In the genomic region with DNA sequence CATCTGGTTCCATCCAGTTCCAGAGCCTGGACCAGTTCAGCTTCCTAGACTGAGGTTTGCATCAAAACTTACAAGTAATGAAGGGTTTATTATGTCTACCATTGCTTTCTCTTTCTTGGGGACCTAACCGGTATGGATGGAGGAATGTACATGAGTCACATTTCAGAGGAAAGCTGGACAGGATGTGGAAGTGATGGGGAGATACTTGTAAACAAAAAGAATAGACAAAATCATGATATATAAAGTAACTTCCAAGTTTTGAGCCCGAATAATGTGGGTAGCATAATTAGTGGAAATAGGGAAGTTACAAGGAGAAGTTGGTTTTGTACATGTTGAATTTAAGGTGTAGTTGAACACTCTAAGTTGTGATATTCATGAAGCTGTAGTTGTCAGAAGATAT, we compare ENCODE assay signal across 13 cellular contexts. TPM values are rescaled to one million over a fixed set of nuclear protein-coding genes. Genes with fewer than 3 reads are reported as not detected.
DNase-seq lines count a peak whose midpoint lies in the region; ATAC-seq, FAIRE-seq and TF ChIP-seq lines count a peak whose summit lies in the region.
"Had no signal": no experiment of that assay in that cellular context is flagged by ENCODE, and none has a peak within 500 bp of the region (broad histone marks: within the 10 kb centered on the region; RNA-seq: fewer than 3 reads in every experiment).

No MANE protein-coding gene starts in this region.

- H3K36me3 ChIP-seq in Panc1 (ENCODE audit: control insufficient read depth, insufficient read depth, low read length) (no peaks in the 10 kb centered on the region), gastrocnemius medialis (no peaks in the 10 kb centered on the region)
- H3K36me3 ChIP-seq: lower lobe of right lung had no signal

- H3K27ac Mint-ChIP-seq in activated CD4-positive, alpha-beta T cell treated with anti-CD3 and anti-CD28 coated beads, Interleukin-2, amount 10 ng/mL, durations not matched to agents 24 days and 14 days: no peak overlapping the region
- H3K27ac Mint-ChIP-seq: activated CD4-positive, alpha-beta memory T cell treated with anti-CD3 and anti-CD28 coated beads for 36 hours; activated naive CD8-positive, alpha-beta T cell treated with anti-CD3 and anti-CD28 coated beads for 36 hours had no signal

- DNase-seq in GM18507 (ENCODE audit: extremely low spot score, insufficient read length, low read depth) (no peak), Panc1 (ENCODE audit: low read depth, low spot score) (no peak), fibroblast of pulmonary artery (ENCODE audit: low read depth) (peak; percentile 62), gastrocnemius medialis (no peak), RCC 7860 (ENCODE audit: low spot score) (no peak), iPS-NIHi7 (ENCODE audit: extremely low spot score) (no peak), NCI-H2171 (lab: John Stamatoyannopoulos, UW) (no peak)
- no peak for DNase-seq in activated CD4-positive, alpha-beta T cell treated with anti-CD3 and anti-CD28 coated beads, Interleukin-2, amount 10 ng/mL, durations not matched to agents 24 days and 14 days
- DNase-seq: activated CD4-positive, alpha-beta memory T cell treated with anti-CD3 and anti-CD28 coated beads for 36 hours; activated naive CD8-positive, alpha-beta T cell treated with anti-CD3 and anti-CD28 coated beads for 36 hours; H7; lower lobe of right lung; NCI-H1930 had no signal

- H3K4me3 ChIP-seq in Panc1 (ENCODE audit: low read depth in 2 of 2, low read length in 2 of 2) (no peak overlapping the region), fibroblast of pulmonary artery (replicated peaks; ENCODE audit: low read depth, low read length) (no peak overlapping the region), gastrocnemius medialis (no peak overlapping the region)
- H3K4me3 ChIP-seq: lower lobe of right lung had no signal

- H3K36me3 Mint-ChIP-seq in activated CD4-positive, alpha-beta T cell treated with anti-CD3 and anti-CD28 coated beads, Interleukin-2, amount 10 ng/mL, durations not matched to agents 24 days and 14 days (ENCODE audit: low read depth): no peaks in the 10 kb centered on the region
- H3K36me3 Mint-ChIP-seq: activated CD4-positive, alpha-beta memory T cell treated with anti-CD3 and anti-CD28 coated beads for 36 hours; activated naive CD8-positive, alpha-beta T cell treated with anti-CD3 and anti-CD28 coated beads for 36 hours had no signal

- in situ Hi-C loops in Panc1 (cut with HindIII; ENCODE audit: low pct_unique_long_range_greater_than_20kb, low sequenced_read_pairs): no loop called here
- in situ Hi-C loops in gastrocnemius medialis (cut with MboI; ENCODE audit: low sequenced_read_pairs in 4 of 4): no loop called here

- no peak overlapping the region for H3K4me3 Mint-ChIP-seq in activated CD4-positive, alpha-beta T cell treated with anti-CD3 and anti-CD28 coated beads, Interleukin-2, amount 10 ng/mL, durations not matched to agents 24 days and 14 days
- H3K4me3 Mint-ChIP-seq: activated CD4-positive, alpha-beta memory T cell treated with anti-CD3 and anti-CD28 coated beads for 36 hours; activated naive CD8-positive, alpha-beta T cell treated with anti-CD3 and anti-CD28 coated beads for 36 hours had no signal

- POLR2A ChIA-PET in Panc1 (lab: Charles Lee): no interaction called here

- H3K4me1 ChIP-seq in Panc1 (ENCODE audit: control insufficient read depth, insufficient read depth, low read length) (peaks cover 59% of the 10 kb centered on the region), gastrocnemius medialis (peaks cover 71 to 72% of the 10 kb centered on the region in 2 donors)

- peak; percentile 5 for FAIRE-seq in GM18507 (lab: Jason Lieb, UNC)
- FAIRE-seq in RCC 7860 (lab: Jason Lieb, UNC): no peak

- ATAC-seq in Panc1 (no peak), gastrocnemius medialis (no peak)
- ATAC-seq: lower lobe of right lung had no signal

- H3K4me1 Mint-ChIP-seq in activated CD4-positive, alpha-beta T cell treated with anti-CD3 and anti-CD28 coated beads, Interleukin-2, amount 10 ng/mL, durations not matched to agents 24 days and 14 days: peaks cover 31% of the 10 kb centered on the region

- no TSS peak for BruUV-seq in Panc1 (replicated peaks; lab: Mats Ljungman, UMichigan)

- no peaks in the 10 kb centered on the region for H3K9me3 ChIP-seq in Panc1 (ENCODE audit: control insufficient read depth, insufficient read depth, low read depth, low read length)
- no peaks in the 10 kb centered on the region for H3K9me3 ChIP-seq in gastrocnemius medialis
- H3K9me3 ChIP-seq: lower lobe of right lung had no signal

- TF ChIP-seq CTCF in Panc1 (IDR thresholded peaks at IDR 0.05) (no peak), fibroblast of pulmonary artery (IDR thresholded peaks at IDR 0.05; ENCODE audit: low read length, missing control alignments) (no peak), gastrocnemius medialis (IDR thresholded peaks at IDR 0.05 in 4 of 5, conservative IDR thresholded peaks at IDR 0.05 in 1 of 5) (no peak)

- intact Hi-C loops in Panc1 (cut with micrococcal nuclease; ENCODE audit: unreplicated experiment): no loop called here
- intact Hi-C loops in gastrocnemius medialis (cut with DNase I; ENCODE audit: low total_unique reads): no loop called here
- intact Hi-C loops in activated CD4-positive, alpha-beta T cell treated with anti-CD3 and anti-CD28 coated beads, Interleukin-2, amount 10 ng/mL, durations not matched to agents 24 days and 14 days (cut with micrococcal nuclease): no loop called here

- no peaks in the 10 kb centered on the region for H3K27me3 Mint-ChIP-seq in activated CD4-positive, alpha-beta T cell treated with anti-CD3 and anti-CD28 coated beads, Interleukin-2, amount 10 ng/mL, durations not matched to agents 24 days and 14 days
- H3K27me3 Mint-ChIP-seq: activated CD4-positive, alpha-beta memory T cell treated with anti-CD3 and anti-CD28 coated beads for 36 hours; activated naive CD8-positive, alpha-beta T cell treated with anti-CD3 and anti-CD28 coated beads for 36 hours had no signal

- no peaks in the 10 kb centered on the region for H3K9me3 Mint-ChIP-seq in activated CD4-positive, alpha-beta T cell treated with anti-CD3 and anti-CD28 coated beads, Interleukin-2, amount 10 ng/mL, durations not matched to agents 24 days and 14 days
- H3K9me3 Mint-ChIP-seq: activated CD4-positive, alpha-beta memory T cell treated with anti-CD3 and anti-CD28 coated beads for 36 hours; activated naive CD8-positive, alpha-beta T cell treated with anti-CD3 and anti-CD28 coated beads for 36 hours had no signal

- no peak for TF ChIP-seq POLR2A in gastrocnemius medialis (IDR thresholded peaks at IDR 0.05)

- CTCF ChIA-PET in Panc1 (lab: Charles Lee): no interaction called here

- H3K27ac ChIP-seq in Panc1 (ENCODE audit: low read length) (peak overlapping the region; percentile 71; the same call in 1 of the 2 replicates), gastrocnemius medialis (peak overlapping the region; percentile 65 to 71 (median 68))
- H3K27ac ChIP-seq: lower lobe of right lung had no signal

- H3K27me3 ChIP-seq in Panc1 (ENCODE audit: control insufficient read depth, insufficient read depth, low read length): no peaks in the 10 kb centered on the region
- no peaks in the 10 kb centered on the region for H3K27me3 ChIP-seq in gastrocnemius medialis

RNA-seq across cellular contexts. Expression of gene FNIP2, which starts 14.9 kb away (rescaled TPM):
- 17.7 TPM for total RNA-seq in Panc1 (2021; ENCODE audit: unreplicated experiment)
- 6.1 TPM for polyA plus RNA-seq in Panc1 (2012; ENCODE audit: insufficient read length)
- 10 to 100 TPM in 3 of 4 donors, 1 to 10 TPM in 1; 9.9 to 32.8 (median 22.2) TPM for total RNA-seq in gastrocnemius medialis
- 19.1 and 19.2 TPM in 2 replicates for total RNA-seq in activated CD4-positive, alpha-beta T cell treated with anti-CD3 and anti-CD28 coated beads, Interleukin-2, amount 10 ng/mL, durations not matched to agents 24 days and 14 days
